ENCODE assay signal across 19 cellular contexts in the genomic region with DNA sequence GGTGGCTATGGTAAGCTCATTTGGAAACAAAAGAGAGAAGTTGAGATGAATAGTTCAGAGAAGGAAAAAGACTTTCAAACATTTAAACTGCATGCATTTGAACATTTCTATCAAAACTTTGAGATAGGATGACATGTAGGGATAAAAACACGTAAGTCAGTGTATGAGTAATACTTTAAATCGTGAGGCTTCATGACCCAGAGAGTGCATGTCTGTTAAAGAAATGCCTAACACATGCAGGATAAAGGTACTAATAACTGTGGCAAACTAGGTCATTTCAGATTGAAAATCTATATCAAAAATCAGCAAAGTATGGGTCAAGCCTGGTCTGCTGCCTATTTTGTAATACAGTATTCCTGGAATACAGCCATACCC.
DNase-seq lines count a peak whose midpoint lies in the region; ATAC-seq and TF ChIP-seq lines count a peak whose summit lies in the region.
"Had no signal": no experiment of that assay in that cellular context is flagged by ENCODE, and none has a peak within 500 bp of the region (broad histone marks: within the 10 kb centered on the region; RNA-seq: fewer than 3 reads in every experiment).

No MANE protein-coding gene starts in this region.

- H3K9me2 ChIP-seq in SK-N-SH: no peaks in the 10 kb centered on the region

- peaks cover 28% of the 10 kb centered on the region for H3K4me1 Mint-ChIP-seq in Calu3 (ENCODE audit: low read depth, unreplicated experiment)
- H3K4me1 Mint-ChIP-seq: H9 had no signal

- 27% methylated on average over 2 of the region's 2 CpGs for WGBS in SK-N-SH (ENCODE audit: low lambda C conversion rate)
- 97% methylated on average over 2 of the region's 2 CpGs for WGBS in prostate gland

- CTCF ChIA-PET in SK-N-SH (lab: Yijun Ruan, JAX) (no interaction called here), Calu3 (lab: Charles Lee) (no interaction called here)

- no peak overlapping the region for H3K4me2 ChIP-seq in SK-N-SH
- H3K4me2 ChIP-seq: A549 had no signal

- H3K27ac Mint-ChIP-seq in Calu3 (ENCODE audit: unreplicated experiment): peak overlapping the region; percentile 8
- H3K27ac Mint-ChIP-seq: CD4-positive, alpha-beta T cell; H9 had no signal

- no peaks in the 10 kb centered on the region for H3F3A ChIP-seq in SK-N-SH (replicated peaks; ENCODE audit: insufficient read depth)

- H3K9ac ChIP-seq in SK-N-SH: no peak overlapping the region

- ATAC-seq in SK-N-SH treated with all-trans-retinoic acid at 6 μM for 48 hours (no peak), thoracic aorta (ENCODE audit: insufficient number of reproducible peaks, low FRiP score, low read depth) (peak; percentile 36), HG02623 (IDR thresholded peaks at IDR 0.05; ENCODE audit: unreplicated experiment) (no peak)
- ATAC-seq: A549, HepG2 had no signal

- H3K4me1 ChIP-seq in SK-N-SH (ENCODE audit: control insufficient read depth in 1 of 2, insufficient read depth in 2 of 2, low read depth in 1 of 2, low read length in 1 of 2) (peaks cover 0 to 41% of the 10 kb centered on the region in 2 experiments; a peak in 2 of 4 replicates), thoracic aorta (ENCODE audit: control insufficient read depth in 1 of 2, low read depth in 2 of 2) (no peaks in the 10 kb centered on the region), prostate gland (replicated peaks) (no peaks in the 10 kb centered on the region)
- H3K4me1 ChIP-seq: A549, Caco-2 had no signal

- H3K27me3 ChIP-seq in SK-N-SH (ENCODE audit: insufficient read depth) (no peaks in the 10 kb centered on the region), thoracic aorta (replicated peaks; ENCODE audit: insufficient read depth) (no peaks in the 10 kb centered on the region), prostate gland (replicated peaks; ENCODE audit: insufficient read depth) (no peaks in the 10 kb centered on the region)

- H3K36me3 Mint-ChIP-seq in Calu3 (ENCODE audit: insufficient read depth, unreplicated experiment): no peaks in the 10 kb centered on the region

- H4K20me1 ChIP-seq in SK-N-SH (ENCODE audit: insufficient read depth): no peaks in the 10 kb centered on the region

- TF ChIP-seq CTCF in SK-N-SH (IDR thresholded peaks at IDR 0.05) (no peak), Calu3 (IDR thresholded peaks at IDR 0.05; ENCODE audit: unreplicated experiment) (no peak), thoracic aorta (IDR thresholded peaks at IDR 0.05) (no peak), prostate gland (IDR thresholded peaks at IDR 0.05) (no peak)

- H3K27ac ChIP-seq in SK-N-SH (ENCODE audit: low read depth in 2 of 2, low read length in 1 of 2): peak overlapping the region in 1 of 2 experiments; percentile 95; a peak in 2 of 4 replicates
- H3K27ac ChIP-seq in thoracic aorta: no peak overlapping the region
- H3K27ac ChIP-seq in prostate gland: no peak overlapping the region
- H3K27ac ChIP-seq: 22Rv1, A549, C4-2B had no signal

- no peaks in the 10 kb centered on the region for H3K79me2 ChIP-seq in SK-N-SH (ENCODE audit: insufficient read depth)

- no peak for TF ChIP-seq RAD21 in SK-N-SH (IDR thresholded peaks at IDR 0.05; ENCODE audit: low read length)

- peaks cover 7% of the 10 kb centered on the region for H3K9me3 Mint-ChIP-seq in Calu3 (ENCODE audit: low read depth, unreplicated experiment)

- no peak for TF ChIP-seq EP300 in SK-N-SH (IDR thresholded peaks at IDR 0.05; ENCODE audit: borderline replicate concordance in 1 of 2, low read depth in 1 of 2, low read length in 1 of 2)

- H3K9me3 ChIP-seq in SK-N-SH (no peaks in the 10 kb centered on the region), thoracic aorta (peaks cover 14% of the 10 kb centered on the region), prostate gland (no peaks in the 10 kb centered on the region)
- H3K9me3 ChIP-seq: A549 had no signal

- H3K4me3 Mint-ChIP-seq in Calu3 (ENCODE audit: low read depth, unreplicated experiment): no peak overlapping the region
- H3K4me3 Mint-ChIP-seq: CD4-positive, alpha-beta T cell; H9 had no signal

- intact Hi-C loops in Calu3 (cut with micrococcal nuclease; ENCODE audit: unreplicated experiment) (loop anchor here (5.0 kb wide), 1 partner anchor 63 kb away; no protein-coding TSS in a partner anchor), prostate gland (cut with DNase I) (no loop called here)

- H2AFZ ChIP-seq in SK-N-SH (ENCODE audit: low read depth): no peak overlapping the region

- POLR2A ChIA-PET in SK-N-SH (lab: Yijun Ruan, JAX): no interaction called here

- no peak for TF ChIP-seq POLR2A in prostate gland (IDR thresholded peaks at IDR 0.05)

- H3K4me3 ChIP-seq in SK-N-SH (ENCODE audit: low read depth in 2 of 2, low read length in 1 of 2) (no peak overlapping the region), thoracic aorta (no peak overlapping the region), prostate gland (no peak overlapping the region)
- H3K4me3 ChIP-seq: A549 had no signal

- BruUV-seq in Calu3 (replicated peaks; lab: Mats Ljungman, UMichigan): no TSS peak

- H3K27me3 Mint-ChIP-seq in Calu3 (ENCODE audit: unreplicated experiment): no peaks in the 10 kb centered on the region
- H3K27me3 Mint-ChIP-seq: CD4-positive, alpha-beta T cell had no signal

- H3K36me3 ChIP-seq in SK-N-SH (replicated peaks in 1 of 2; ENCODE audit: control insufficient read depth in 1 of 2, insufficient read depth in 2 of 2, low read length in 1 of 2) (no peaks in the 10 kb centered on the region), thoracic aorta (no peaks in the 10 kb centered on the region), prostate gland (no peaks in the 10 kb centered on the region)

- DNase-seq in SK-N-SH (no peak), Calu3 (no peak), amniotic epithelial cell (ENCODE audit: low read depth) (peak; percentile 9), thoracic aorta (ENCODE audit: low spot score) (no peak), prostate gland (ENCODE audit: low spot score) (no peak)
- DNase-seq: AML-193; Caco-2; CD4-positive, alpha-beta T cell; DMS153; DMS79; GF-D8; GOT3; H9 had no signal

TF ChIP-seq in SK-N-SH treated with all-trans-retinoic acid at 6 μM for 48 hours, 23 proteins besides CTCF, POLR2A, EP300 and RAD21:
- TF ChIP-seq GLIS3 (CRISPR knock-in tag; IDR thresholded peaks at IDR 0.05) (0 out of 2 replicates have a peak, but pooled peaks have one; percentile 13), CSDC2 (CRISPR knock-in tag; IDR thresholded peaks at IDR 0.05) (no peak)

TF ChIP-seq in SK-N-SH, 30 proteins besides CTCF, POLR2A, EP300 and RAD21:
- TF ChIP-seq SMC3 (IDR thresholded peaks at IDR 0.05; ENCODE audit: low read depth, low read length): no peak
- TF ChIP-seq, protein P1, sequence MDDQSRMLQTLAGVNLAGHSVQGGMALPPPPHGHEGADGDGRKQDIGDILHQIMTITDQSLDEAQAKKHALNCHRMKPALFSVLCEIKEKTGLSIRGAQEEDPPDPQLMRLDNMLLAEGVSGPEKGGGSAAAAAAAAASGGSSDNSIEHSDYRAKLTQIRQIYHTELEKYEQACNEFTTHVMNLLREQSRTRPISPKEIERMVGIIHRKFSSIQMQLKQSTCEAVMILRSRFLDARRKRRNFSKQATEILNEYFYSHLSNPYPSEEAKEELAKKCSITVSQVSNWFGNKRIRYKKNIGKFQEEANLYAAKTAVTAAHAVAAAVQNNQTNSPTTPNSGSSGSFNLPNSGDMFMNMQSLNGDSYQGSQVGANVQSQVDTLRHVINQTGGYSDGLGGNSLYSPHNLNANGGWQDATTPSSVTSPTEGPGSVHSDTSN (IDR thresholded peaks at IDR 0.05): no peak
- no peak for TF ChIP-seq POLR2AphosphoS5 (IDR thresholded peaks at IDR 0.05; ENCODE audit: low read depth, low read length)
- no peak for TF ChIP-seq TCF12 (IDR thresholded peaks at IDR 0.05)
TF ChIP-seq in SK-N-SH: peak in this region for 0.
